In genomic region chr17:7685533-7686220, GRCh38 we compare ENCODE assay signal across 8 cellular contexts. TPM values are rescaled to one million over a fixed set of nuclear protein-coding genes. Genes with fewer than 3 reads are reported as not detected.
DNase-seq lines count a peak whose midpoint lies in the region; ATAC-seq and TF ChIP-seq lines count a peak whose summit lies in the region.

No MANE protein-coding gene starts in this region.

- POLR2A ChIA-PET in AG04449 (lab: Yijun Ruan, JAX): interaction anchor here (0.6 to 3.0 kb wide), 12 partner anchors 11 to 356 kb away, joined by 3 to 21 read pairs (median 5); partner anchors contain the start of genes CD68, EFNB3, FXR2 and MPDU1

- DNase-seq in AG04449 (ENCODE audit: low read depth, low spot score) (peak; percentile 45), NCI-H226 (peak; percentile 88), left colon (peak; percentile 94 to 95)
- peak; percentile 76 to 84 for DNase-seq in activated CD4-positive, alpha-beta T cell treated with anti-CD3 and anti-CD28 coated beads for 4 hours
- DNase-seq in stimulated activated CD4-positive, alpha-beta T cell treated with anti-CD3 and anti-CD28 coated beads, Interleukin-1b, Interleukin-23, amount 100 ng/mL, for 4 hours (ENCODE audit: low read depth in 2 of 2): peak; percentile 71 to 78

- H3K27ac ChIP-seq in cingulate gyrus (ENCODE audit: low read depth, low read length): peak overlapping the region; percentile 100

- intact Hi-C loops in left colon (cut with DNase I, micrococcal nuclease): loop anchor here in 1 of 2 donors (10.0 kb wide), 1 partner anchor 51 kb away; the partner anchor contains the start of gene SHBG

- no peak for TF ChIP-seq CTCF in AG04449 (IDR thresholded peaks at IDR 0.05; ENCODE audit: insufficient read depth, low read length, missing control alignments)

- peak overlapping the region; percentile 99 for H3K4me3 ChIP-seq in AG04449 (ENCODE audit: low read depth, low read length)

- ATAC-seq in GM18868 (IDR thresholded peaks at IDR 0.05; ENCODE audit: unreplicated experiment) (peak; percentile 58), HG03135 (IDR thresholded peaks at IDR 0.05; ENCODE audit: unreplicated experiment) (peak; percentile 48), left colon (peak; percentile 75)

- CTCF ChIA-PET in AG04449 (lab: Yijun Ruan, JAX): interaction anchor here (0.8 to 9.5 kb wide), 12 partner anchors 10 to 248 kb away, joined by 3 to 201 read pairs (median 24); partner anchors contain the start of genes MPDU1, SAT2, SHBG and SOX15

RNA-seq across cellular contexts. Expression of gene TP53, which starts 1.6 kb away (rescaled TPM):
- 10 to 100 TPM; 47.3 to 60.0 TPM for total RNA-seq in left colon

RNA-seq across cellular contexts. Expression of gene WRAP53, which starts 2.6 kb away (rescaled TPM):
- total RNA-seq in left colon: 1 to 10 TPM; 6.4 to 9.7 TPM

RNA-seq across cellular contexts. Expression of gene EFNB3, which starts 19.3 kb away (rescaled TPM):
- total RNA-seq in left colon: under 1 TPM; 0.25 to 0.34 TPM

RNA-seq across cellular contexts. Expression of gene DNAH2, which starts 31.9 kb away (rescaled TPM):
- total RNA-seq in left colon: under 1 TPM; 0.22 to 0.61 TPM

RNA-seq across cellular contexts. Expression of gene ATP1B2, which starts 35.0 kb away (rescaled TPM):
- 1 to 10 TPM in 1 of 2 donors, under 1 TPM in 1; 0.55 to 1.4 TPM for total RNA-seq in left colon

Comparison
In these comparisons a context has a peak if more than half of its experiments do, and no peak if none do; other contexts are left out.
1. Peak in every context shown above with its lines: DNase-seq, ATAC-seq, H3K4me3 ChIP-seq and H3K27ac ChIP-seq.